ENCODE assay signal across 14 cellular contexts in the genomic region with DNA sequence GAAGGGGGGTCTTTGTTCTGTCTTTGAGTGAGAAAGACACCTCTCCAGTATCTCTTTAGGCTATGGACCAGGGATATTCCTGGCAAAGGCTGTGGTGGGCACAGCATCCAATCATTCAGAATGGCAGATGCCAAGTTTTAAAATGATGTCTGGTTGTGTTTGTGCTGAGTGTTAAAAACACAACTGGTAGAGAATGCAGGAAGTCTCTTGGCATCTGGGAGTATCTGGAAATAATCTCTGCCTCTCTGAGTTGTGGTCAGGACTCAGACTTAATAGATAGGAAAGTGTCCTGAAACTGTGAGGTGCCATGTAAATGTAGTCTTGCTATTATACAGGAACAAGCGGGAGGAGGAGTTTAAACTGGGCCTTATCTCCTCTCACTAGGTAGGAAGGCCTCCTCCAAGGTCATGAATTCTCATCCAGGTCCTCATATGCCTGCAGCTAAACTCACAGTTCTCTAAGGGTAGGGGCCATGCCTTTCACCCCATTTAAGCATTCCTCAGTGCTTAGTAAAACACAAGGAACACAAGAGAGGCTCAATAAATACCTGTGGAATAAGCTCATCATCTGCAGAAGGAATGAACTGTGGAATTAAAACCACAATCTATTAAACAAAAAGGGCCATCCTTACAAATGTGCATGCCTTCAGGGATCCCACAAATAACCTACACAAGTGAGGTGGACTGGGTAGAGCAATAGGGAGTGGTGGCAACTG.
A peak's percentile ranks its signal among the peaks of the same experiment; 100 is the strongest.
DNase-seq lines count a peak whose midpoint lies in the region; ATAC-seq, FAIRE-seq and TF ChIP-seq lines count a peak whose summit lies in the region.
"Had no signal": no experiment of that assay in that cellular context is flagged by ENCODE, and none has a peak within 500 bp of the region (broad histone marks: within the 10 kb centered on the region; RNA-seq: fewer than 3 reads in every experiment).

No MANE protein-coding gene starts in this region.

- in situ Hi-C loops in transverse colon (cut with MboI; ENCODE audit: low pct_ligation_motif_present in 1 of 4, low pct_unique_long_range_greater_than_20kb in 1 of 4, low sequenced_read_pairs in 3 of 4): no loop called here

- H3K36me3 ChIP-seq in transverse colon: no peaks in the 10 kb centered on the region
- H3K36me3 ChIP-seq: heart right ventricle had no signal

- ATAC-seq in SK-N-SH treated with all-trans-retinoic acid at 6 μM for 48 hours: peak; percentile 86

- no peaks in the 10 kb centered on the region for H3K27me3 ChIP-seq in transverse colon
- H3K27me3 ChIP-seq: heart right ventricle had no signal

- H3K9me3 ChIP-seq in transverse colon: no peaks in the 10 kb centered on the region
- H3K9me3 ChIP-seq: heart right ventricle had no signal

- no peaks in the 10 kb centered on the region for H3K4me1 ChIP-seq in transverse colon

- WGBS in transverse colon (ENCODE audit: low coverage in 1 of 2), 2 donors: 53 to 80% methylated on average over 1 of the region's 1 CpG

- peak overlapping the region in 3 of 4 donors; percentile 11 to 45 (median 19) for H3K27ac ChIP-seq in transverse colon
- H3K27ac ChIP-seq: coronary artery, heart right ventricle had no signal

- TF ChIP-seq POLR2A in H54 (IDR thresholded peaks at IDR 0.05; ENCODE audit: low read depth, low read length) (no peak), transverse colon (IDR thresholded peaks at IDR 0.05) (no peak)

- peak; percentile 70 for DNase-seq in H54 (ENCODE audit: insufficient read length, low spot score)
- peak; percentile 18 for DNase-seq in fibroblast of the conjunctiva (ENCODE audit: low read depth)
- DNase-seq in transverse colon: no peak
- no peak for DNase-seq in activated CD8-positive, alpha-beta memory T cell treated with anti-CD3 and anti-CD28 coated beads, Interleukin-2, amount 50 U/mL, for 4 hours
- DNase-seq in GF-D8 (lab: John Stamatoyannopoulos, UW): no peak
- no peak for DNase-seq in NCI-H2227 treated with DMSO at 0.1 percent for 48 hours (lab: John Stamatoyannopoulos, UW)
- no peak for DNase-seq in NCI-H1417 treated with DMSO at 0.1 percent for 48 hours (lab: John Stamatoyannopoulos, UW)
- DNase-seq: activated CD4-positive, alpha-beta T cell treated with anti-CD3 and anti-CD28 coated beads for 4 hours; activated gamma-delta T cell treated with Interleukin-2 at 50 U/mL for 16 hours; DMS79; NCI-H69 had no signal

- intact Hi-C loops in transverse colon (cut with DNase I; ENCODE audit: low total_unique reads): no loop called here

- no peak for TF ChIP-seq CTCF in transverse colon (IDR thresholded peaks at IDR 0.05)

- peak; percentile 83 for FAIRE-seq in H54 (lab: Jason Lieb, UNC)

- no peak overlapping the region for H3K4me3 ChIP-seq in transverse colon
- H3K4me3 ChIP-seq: coronary artery, heart right ventricle had no signal

- no peak for TF ChIP-seq EP300 in transverse colon (IDR thresholded peaks at IDR 0.05; ENCODE audit: low read depth)

TF ChIP-seq in SK-N-SH treated with all-trans-retinoic acid at 6 μM for 48 hours, 23 proteins besides CTCF, POLR2A, EP300 and RAD21:
- TF ChIP-seq PATZ1 (CRISPR knock-in tag; IDR thresholded peaks at IDR 0.05; ENCODE audit: borderline replicate concordance) (no peak), CREB5 (CRISPR knock-in tag; IDR thresholded peaks at IDR 0.05; ENCODE audit: low read depth) (no peak), ARNTL (CRISPR knock-in tag; IDR thresholded peaks at IDR 0.05; ENCODE audit: borderline replicate concordance, low read depth) (no peak), TSHZ2 (CRISPR knock-in tag; IDR thresholded peaks at IDR 0.05) (no peak), CSDC2 (CRISPR knock-in tag; IDR thresholded peaks at IDR 0.05) (no peak), ZC3H10 (CRISPR knock-in tag; IDR thresholded peaks at IDR 0.05) (no peak), ZNF70 (CRISPR knock-in tag; IDR thresholded peaks at IDR 0.05) (no peak), ZFP3 (CRISPR knock-in tag; IDR thresholded peaks at IDR 0.05) (no peak), ISL1 (CRISPR knock-in tag; IDR thresholded peaks at IDR 0.05) (no peak), BACH2 (CRISPR knock-in tag; IDR thresholded peaks at IDR 0.05; ENCODE audit: borderline replicate concordance) (no peak), OSR1 (CRISPR knock-in tag; IDR thresholded peaks at IDR 0.05) (no peak), GLIS3 (CRISPR knock-in tag; IDR thresholded peaks at IDR 0.05) (no peak), ZNF565 (CRISPR knock-in tag; conservative IDR thresholded peaks at IDR 0.05; ENCODE audit: low read depth) (no peak), TOX (CRISPR knock-in tag; IDR thresholded peaks at IDR 0.05; ENCODE audit: borderline replicate concordance) (no peak), ZNF8 (CRISPR knock-in tag; IDR thresholded peaks at IDR 0.05) (no peak)
- TF ChIP-seq, protein P1, sequence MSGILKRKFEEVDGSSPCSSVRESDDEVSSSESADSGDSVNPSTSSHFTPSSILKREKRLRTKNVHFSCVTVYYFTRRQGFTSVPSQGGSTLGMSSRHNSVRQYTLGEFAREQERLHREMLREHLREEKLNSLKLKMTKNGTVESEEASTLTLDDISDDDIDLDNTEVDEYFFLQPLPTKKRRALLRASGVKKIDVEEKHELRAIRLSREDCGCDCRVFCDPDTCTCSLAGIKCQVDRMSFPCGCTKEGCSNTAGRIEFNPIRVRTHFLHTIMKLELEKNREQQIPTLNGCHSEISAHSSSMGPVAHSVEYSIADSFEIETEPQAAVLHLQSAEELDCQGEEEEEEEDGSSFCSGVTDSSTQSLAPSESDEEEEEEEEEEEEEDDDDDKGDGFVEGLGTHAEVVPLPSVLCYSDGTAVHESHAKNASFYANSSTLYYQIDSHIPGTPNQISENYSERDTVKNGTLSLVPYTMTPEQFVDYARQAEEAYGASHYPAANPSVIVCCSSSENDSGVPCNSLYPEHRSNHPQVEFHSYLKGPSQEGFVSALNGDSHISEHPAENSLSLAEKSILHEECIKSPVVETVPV (CRISPR knock-in tag; IDR thresholded peaks at IDR 0.05): no peak

Comparison
In these comparisons a context has a peak if more than half of its experiments do, and no peak if none do; other contexts are left out.
1. DNase-seq: peak in H54 (single experiment) and fibroblast of the conjunctiva (single experiment); none in transverse colon (single experiment), activated CD8-positive, alpha-beta memory T cell treated with anti-CD3 and anti-CD28 coated beads, Interleukin-2, amount 50 U/mL, for 4 hours (single experiment), GF-D8 (single experiment), NCI-H2227 treated with DMSO at 0.1 percent for 48 hours (single experiment) and NCI-H1417 treated with DMSO at 0.1 percent for 48 hours (single experiment).